Comparison of ENCODE assay signal across 7 cellular contexts in the genomic region with DNA sequence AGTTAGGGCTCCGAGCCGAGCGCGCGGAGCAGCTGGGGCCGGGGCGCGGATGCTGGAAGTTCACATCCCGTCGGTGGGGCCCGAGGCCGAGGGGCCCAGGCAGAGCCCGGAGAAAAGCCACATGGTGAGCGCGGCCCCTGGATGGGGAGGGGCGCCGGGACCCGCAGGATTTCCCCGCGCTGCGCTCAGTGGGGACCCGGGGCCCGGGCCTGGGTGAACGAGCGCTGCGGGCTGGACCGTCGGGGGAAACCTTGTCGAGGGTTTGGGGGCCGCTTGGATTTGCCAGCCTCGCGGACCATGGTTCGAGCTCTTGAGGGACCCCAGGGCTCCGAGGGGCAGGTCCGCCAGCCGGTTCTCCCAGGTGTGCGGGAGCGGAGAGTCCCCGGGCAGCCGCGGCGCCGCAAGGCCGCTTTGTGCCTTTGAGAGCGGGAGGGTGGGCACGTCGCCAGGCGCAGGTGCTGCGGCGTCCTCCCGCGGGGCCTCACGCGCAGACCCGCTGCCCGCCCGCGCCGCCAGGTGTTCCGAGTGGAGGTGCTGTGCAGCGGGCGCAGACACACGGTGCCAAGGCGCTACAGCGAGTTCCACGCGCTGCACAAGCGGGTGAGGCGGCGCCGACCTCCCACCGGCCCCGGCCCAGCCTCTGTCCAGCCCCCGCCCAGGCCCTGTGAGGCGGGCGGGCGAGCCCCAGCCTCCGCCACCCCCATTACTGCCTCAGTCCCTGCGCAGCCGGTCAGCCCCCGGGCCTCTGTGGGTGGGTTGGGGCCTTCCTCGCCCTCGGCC. TPM values are rescaled to one million over a fixed set of nuclear protein-coding genes. Genes with fewer than 3 reads are reported as not detected.
DNase-seq lines count a peak whose midpoint lies in the region; ATAC-seq, FAIRE-seq and TF ChIP-seq lines count a peak whose summit lies in the region.

A gene (plus strand): TSS at position 5 of the 780 bp plus-strand sequence. CDS start 45 bp downstream, at position 50.

- TF ChIP-seq CTCF in GM10266 (IDR thresholded peaks at IDR 0.05; ENCODE audit: control insufficient read depth, insufficient read depth, low read depth, missing control alignments) (no peak), GM23338 (conservative IDR thresholded peaks at IDR 0.05; ENCODE audit: low read depth in 2 of 2) (no peak), Peyer's patch (IDR thresholded peaks at IDR 0.05) (no peak), coronary artery (IDR thresholded peaks at IDR 0.05) (no peak)

- peaks cover 18% of the 10 kb centered on the region for H3K4me1 Mint-ChIP-seq in GM23338

- H3K4me3 Mint-ChIP-seq in GM23338, result peak within 1 kb of the TSS; percentile 78

- no peaks in the 10 kb centered on the region for H3K9me2 ChIP-seq in GM23338 (ENCODE audit: insufficient read depth)

- H3K79me2 ChIP-seq in GM23338 (replicated peaks; ENCODE audit: insufficient read depth), result no peaks in the 10 kb centered on the region

- no peak within 1 kb of the TSS for H3K27ac ChIP-seq in GM23338 (ENCODE audit: low read depth)
- peak within 1 kb of the TSS in 2 of 4 donors; percentile 14 to 75 for H3K27ac ChIP-seq in Peyer's patch
- H3K27ac ChIP-seq in coronary artery, result no peak within 1 kb of the TSS
- H3K27ac ChIP-seq in mucosa of rectum (ENCODE audit: low read depth in 2 of 2, low read length in 2 of 2), result no peak within 1 kb of the TSS

- H4K20me1 ChIP-seq in GM23338 (replicated peaks; ENCODE audit: insufficient read depth), result peaks cover 4% of the 10 kb centered on the region; the same call in 1 of the 2 replicates

- H3K9me3 ChIP-seq in Peyer's patch (no peaks in the 10 kb centered on the region), mucosa of rectum (ENCODE audit: control insufficient read depth in 2 of 2, low read length in 2 of 2) (no peaks in the 10 kb centered on the region)

- H3K9me3 Mint-ChIP-seq in GM23338, result no peaks in the 10 kb centered on the region; the same call in 2 of the 3 replicates

- peak within 1 kb of the TSS; percentile 98 for H2AFZ ChIP-seq in GM23338

- no peak for TF ChIP-seq POLR2A in Peyer's patch (IDR thresholded peaks at IDR 0.05)

- peaks cover 23% of the 10 kb centered on the region for H3K36me3 Mint-ChIP-seq in GM23338 (ENCODE audit: low read depth)

- peaks cover 18% of the 10 kb centered on the region for H3K27me3 ChIP-seq in GM23338 (ENCODE audit: insufficient read depth)
- peaks cover 0 to 16% of the 10 kb centered on the region in 2 donors for H3K27me3 ChIP-seq in Peyer's patch
- peaks cover 7 to 13% of the 10 kb centered on the region in 2 donors for H3K27me3 ChIP-seq in mucosa of rectum (ENCODE audit: control insufficient read depth in 2 of 2, insufficient read depth in 2 of 2, low read length in 2 of 2)

- H3K4me2 ChIP-seq in GM23338, result peak within 1 kb of the TSS; percentile 94

- DNase-seq in GM10266 (ENCODE audit: extremely low spot score) (peak; percentile 60), GM23338 (ENCODE audit: low spot score) (peak; percentile 51), Peyer's patch (peak in 1 of 3 donors; percentile 34), coronary artery (ENCODE audit: low spot score) (peak; percentile 74), HTR-8/SVneo (ENCODE audit: insufficient read length, low spot score) (no peak)

- peaks cover 24% of the 10 kb centered on the region for H3F3A ChIP-seq in GM23338 (replicated peaks; ENCODE audit: low read depth)

- no peak within 1 kb of the TSS for H3K27ac Mint-ChIP-seq in GM23338

- no peak for FAIRE-seq in HTR-8/SVneo (lab: Jason Lieb, UNC)

- peaks cover 23% of the 10 kb centered on the region for H3K27me3 Mint-ChIP-seq in GM23338 (ENCODE audit: insufficient read depth, low read depth, poor library complexity)

- peak within 1 kb of the TSS; percentile 82 for H3K4me3 ChIP-seq in GM23338
- H3K4me3 ChIP-seq in Peyer's patch, result peak within 1 kb of the TSS; percentile 42 to 59 (median 52)
- peak within 1 kb of the TSS; percentile 72 for H3K4me3 ChIP-seq in coronary artery
- H3K4me3 ChIP-seq in mucosa of rectum (ENCODE audit: low read length in 2 of 2), result peak within 1 kb of the TSS; percentile 46 to 67

- H3K4me1 ChIP-seq in GM23338 (ENCODE audit: insufficient read depth) (peaks cover 13% of the 10 kb centered on the region), Peyer's patch (peaks cover 5 to 29% (median 19%) of the 10 kb centered on the region in 4 donors), mucosa of rectum (ENCODE audit: control insufficient read depth in 2 of 2, insufficient read depth in 2 of 2, low read length in 2 of 2) (peaks cover 7 to 12% of the 10 kb centered on the region in 2 donors)

- peak within 1 kb of the TSS in 1 of 2 donors; percentile 48 for H3K9ac ChIP-seq in mucosa of rectum (ENCODE audit: low read depth in 1 of 2, low read length in 2 of 2)

- ATAC-seq in GM23338, result peak; percentile 17
- ATAC-seq in HG03095 (IDR thresholded peaks at IDR 0.05; ENCODE audit: unreplicated experiment), result no peak

- H3K36me3 ChIP-seq in GM23338 (ENCODE audit: insufficient read depth) (peaks cover 20% of the 10 kb centered on the region), Peyer's patch (peaks cover 0 to 30% (median 0%) of the 10 kb centered on the region in 3 donors), mucosa of rectum (ENCODE audit: control insufficient read depth in 2 of 2, insufficient read depth in 2 of 2, low read length in 2 of 2) (peaks cover 21 to 24% of the 10 kb centered on the region in 2 donors)

TF ChIP-seq in GM23338, 12 proteins besides CTCF, POLR2A, EP300 and RAD21:
- TF ChIP-seq POLR2AphosphoS5 (IDR thresholded peaks at IDR 0.05; ENCODE audit: low read depth), result peak; percentile 72
- TF ChIP-seq, protein P1, sequence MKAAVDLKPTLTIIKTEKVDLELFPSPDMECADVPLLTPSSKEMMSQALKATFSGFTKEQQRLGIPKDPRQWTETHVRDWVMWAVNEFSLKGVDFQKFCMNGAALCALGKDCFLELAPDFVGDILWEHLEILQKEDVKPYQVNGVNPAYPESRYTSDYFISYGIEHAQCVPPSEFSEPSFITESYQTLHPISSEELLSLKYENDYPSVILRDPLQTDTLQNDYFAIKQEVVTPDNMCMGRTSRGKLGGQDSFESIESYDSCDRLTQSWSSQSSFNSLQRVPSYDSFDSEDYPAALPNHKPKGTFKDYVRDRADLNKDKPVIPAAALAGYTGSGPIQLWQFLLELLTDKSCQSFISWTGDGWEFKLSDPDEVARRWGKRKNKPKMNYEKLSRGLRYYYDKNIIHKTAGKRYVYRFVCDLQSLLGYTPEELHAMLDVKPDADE (IDR thresholded peaks at IDR 0.05), result no peak
- TF ChIP-seq, protein P2, sequence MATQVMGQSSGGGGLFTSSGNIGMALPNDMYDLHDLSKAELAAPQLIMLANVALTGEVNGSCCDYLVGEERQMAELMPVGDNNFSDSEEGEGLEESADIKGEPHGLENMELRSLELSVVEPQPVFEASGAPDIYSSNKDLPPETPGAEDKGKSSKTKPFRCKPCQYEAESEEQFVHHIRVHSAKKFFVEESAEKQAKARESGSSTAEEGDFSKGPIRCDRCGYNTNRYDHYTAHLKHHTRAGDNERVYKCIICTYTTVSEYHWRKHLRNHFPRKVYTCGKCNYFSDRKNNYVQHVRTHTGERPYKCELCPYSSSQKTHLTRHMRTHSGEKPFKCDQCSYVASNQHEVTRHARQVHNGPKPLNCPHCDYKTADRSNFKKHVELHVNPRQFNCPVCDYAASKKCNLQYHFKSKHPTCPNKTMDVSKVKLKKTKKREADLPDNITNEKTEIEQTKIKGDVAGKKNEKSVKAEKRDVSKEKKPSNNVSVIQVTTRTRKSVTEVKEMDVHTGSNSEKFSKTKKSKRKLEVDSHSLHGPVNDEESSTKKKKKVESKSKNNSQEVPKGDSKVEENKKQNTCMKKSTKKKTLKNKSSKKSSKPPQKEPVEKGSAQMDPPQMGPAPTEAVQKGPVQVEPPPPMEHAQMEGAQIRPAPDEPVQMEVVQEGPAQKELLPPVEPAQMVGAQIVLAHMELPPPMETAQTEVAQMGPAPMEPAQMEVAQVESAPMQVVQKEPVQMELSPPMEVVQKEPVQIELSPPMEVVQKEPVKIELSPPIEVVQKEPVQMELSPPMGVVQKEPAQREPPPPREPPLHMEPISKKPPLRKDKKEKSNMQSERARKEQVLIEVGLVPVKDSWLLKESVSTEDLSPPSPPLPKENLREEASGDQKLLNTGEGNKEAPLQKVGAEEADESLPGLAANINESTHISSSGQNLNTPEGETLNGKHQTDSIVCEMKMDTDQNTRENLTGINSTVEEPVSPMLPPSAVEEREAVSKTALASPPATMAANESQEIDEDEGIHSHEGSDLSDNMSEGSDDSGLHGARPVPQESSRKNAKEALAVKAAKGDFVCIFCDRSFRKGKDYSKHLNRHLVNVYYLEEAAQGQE (IDR thresholded peaks at IDR 0.05; ENCODE audit: unreplicated experiment), result no peak
- TF ChIP-seq JUNB (IDR thresholded peaks at IDR 0.05; ENCODE audit: unreplicated experiment), result no peak

RNA-seq across cellular contexts. Expression of the gene that starts here (rescaled TPM):
- 1.9 and 5.7 TPM in 2 replicates for total RNA-seq in GM23338 (2014; rRNA removed; shearing (Covaris generic))
- polyA plus RNA-seq in GM23338 (2016; fragmentation: Nextera tagmentation; extraction: Ambion mirVana), result 3.7 TPM in 2 replicates
- 10 to 100 TPM in 1 of 4 donors, under 1 TPM in 2, not detected in 1; 0.38 to 13.2 (median 0.40) TPM for total RNA-seq in Peyer's patch
